8 cellular contexts compared by ENCODE assay signal in the genomic region with DNA sequence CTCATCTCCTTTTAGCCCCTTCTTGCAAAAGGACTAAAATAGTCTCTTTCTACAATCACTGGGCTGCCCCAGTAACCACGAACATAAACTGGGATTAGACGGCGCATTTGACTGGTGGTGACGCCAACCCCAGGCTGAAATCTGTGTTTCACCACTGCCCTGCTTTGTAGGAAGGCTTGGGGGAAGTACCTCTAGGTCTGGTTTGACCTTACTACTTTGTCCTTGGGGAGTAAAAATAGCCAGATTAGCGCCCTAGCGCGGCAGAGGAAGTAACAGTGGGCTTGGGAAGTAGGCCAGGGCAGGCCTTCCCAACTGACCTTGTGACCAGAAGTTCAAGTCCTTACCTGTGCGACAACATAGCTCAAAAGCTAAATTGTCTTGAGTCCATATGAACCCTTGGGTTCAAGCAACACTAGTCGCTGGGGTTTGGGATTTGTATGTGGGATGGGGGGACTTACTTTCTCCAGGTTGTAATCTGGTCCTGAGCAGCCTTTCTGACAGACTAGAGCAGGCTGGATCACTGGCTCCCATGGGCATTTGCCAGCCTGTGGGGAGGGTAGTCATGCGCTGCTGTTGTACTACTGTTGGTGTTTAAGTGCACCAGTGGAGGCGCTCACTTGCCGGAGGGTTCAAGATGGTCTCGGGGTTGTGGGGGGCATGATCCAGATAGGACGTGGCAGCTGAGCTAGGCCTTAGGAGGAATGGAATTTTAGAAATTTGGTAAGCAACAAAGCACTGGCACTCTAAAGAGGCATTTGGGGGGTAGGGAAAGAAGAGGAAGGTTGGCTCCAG. TPM values are rescaled to one million over a fixed set of nuclear protein-coding genes. Genes with fewer than 3 reads are reported as not detected.
DNase-seq lines count a peak whose midpoint lies in the region; ATAC-seq and TF ChIP-seq lines count a peak whose summit lies in the region.

No MANE protein-coding gene starts in this region.

- no peak overlapping the region for H3K4me3 ChIP-seq in NT2/D1 (ENCODE audit: insufficient read length, low read depth)
- peak overlapping the region in 2 of 4 donors; percentile 66 to 75 for H3K4me3 ChIP-seq in adrenal gland
- peak overlapping the region; percentile 36 to 99 (median 92) for H3K4me3 ChIP-seq in heart left ventricle

- TF ChIP-seq CTCF in adrenal gland (IDR thresholded peaks at IDR 0.05) (peak in 2 of 6 experiments; percentile 8 to 14), heart left ventricle (IDR thresholded peaks at IDR 0.05) (peak in 1 of 12 donors; percentile 9)

- peak overlapping the region; percentile 86 for H3K9ac ChIP-seq in NT2/D1 (ENCODE audit: insufficient read length, low read depth)

- H3K9me3 ChIP-seq in NT2/D1 (ENCODE audit: insufficient read depth, low read length) (no peaks in the 10 kb centered on the region), adrenal gland (replicated peaks in 1 of 3) (no peaks in the 10 kb centered on the region), heart left ventricle (no peaks in the 10 kb centered on the region)

- TF ChIP-seq POLR2A in adrenal gland (IDR thresholded peaks at IDR 0.05) (peak in 1 of 2 donors; percentile 9), heart left ventricle (IDR thresholded peaks at IDR 0.05) (no peak)

- peak; percentile 82 for DNase-seq in DMS 273 (lab: John Stamatoyannopoulos, UW; ENCODE audit: unreplicated experiment)
- peak; percentile 49 for DNase-seq in H4 (ENCODE audit: low spot score)
- DNase-seq in NT2/D1 (ENCODE audit: low read depth, low spot score): peak; percentile 40
- peak; percentile 60 to 82 (median 73) for DNase-seq in adrenal gland
- DNase-seq in heart left ventricle: peak in 4 of 5 donors; percentile 63 to 76 (median 69)
- DNase-seq in posterior cingulate gyrus: peak in 8 of 10 donors; percentile 34 to 90 (median 42)
- no peak for DNase-seq in NCI-H1436 (lab: John Stamatoyannopoulos, UW)

- H3K27ac ChIP-seq in adrenal gland (peak overlapping the region; percentile 35 to 98 (median 94)), heart left ventricle (peak overlapping the region; percentile 93 to 100 (median 99))

- intact Hi-C loops in adrenal gland (cut with DNase I) (no loop called here), heart left ventricle (cut with DNase I) (loop anchor here in 4 of 10 donors (1.0 to 5.0 kb wide), 3 partner anchors 16 to 63 kb away; a partner anchor contains a TSS), posterior cingulate gyrus (cut with DNase I) (loop anchor here (5.0 kb wide), 1 partner anchor 63 kb away; no protein-coding TSS in a partner anchor)

- H3K36me3 ChIP-seq in NT2/D1 (ENCODE audit: insufficient read depth, insufficient read length, low read length) (peaks cover 66% of the 10 kb centered on the region), adrenal gland (replicated peaks in 1 of 2) (peaks cover 0 to 42% of the 10 kb centered on the region in 2 donors), heart left ventricle (peaks cover 0 to 68% (median 53%) of the 10 kb centered on the region in 9 donors)

- 20 to 25% (median 22%) methylated on average over 9 to 14 of the region's 14 CpGs for WGBS in adrenal gland, 4 donors
- WGBS in heart left ventricle, 4 donors: 24 to 28% (median 26%) methylated on average over 14 of the region's 14 CpGs

- ATAC-seq in heart left ventricle (peak; percentile 38 to 76 (median 58)), GM19328 (IDR thresholded peaks at IDR 0.05; ENCODE audit: unreplicated experiment) (no peak)

- H3K4me1 ChIP-seq in NT2/D1 (ENCODE audit: insufficient read depth, insufficient read length) (peaks cover 5% of the 10 kb centered on the region), adrenal gland (replicated peaks in 1 of 2) (peaks cover 18 to 39% of the 10 kb centered on the region in 2 donors), heart left ventricle (peaks cover 0 to 61% (median 34%) of the 10 kb centered on the region in 12 donors)

- no peaks in the 10 kb centered on the region for H3K27me3 ChIP-seq in NT2/D1 (ENCODE audit: insufficient read depth, insufficient read length)
- H3K27me3 ChIP-seq in adrenal gland: no peaks in the 10 kb centered on the region
- no peaks in the 10 kb centered on the region for H3K27me3 ChIP-seq in heart left ventricle

RNA-seq across cellular contexts. Expression of a gene that starts 1.0 kb away (rescaled TPM):
- 7.6 and 8.9 TPM in 2 replicates for total RNA-seq in H4 (2014; rRNA removed; shearing (Covaris generic))
- total RNA-seq in adrenal gland (10 to 100 TPM; 30.5 to 60.5 (median 51.9) TPM), heart left ventricle (100 to 1,000 TPM in 3 of 9 donors, 10 to 100 TPM in 6; 39.2 to 151 (median 90.4) TPM)
- polyA plus RNA-seq in adrenal gland (10 to 100 TPM; 23.9 to 37.4 (median 29.9) TPM), heart left ventricle (10 to 100 TPM; 30.6 to 40.2 TPM)

RNA-seq across cellular contexts. Expression of a gene that starts 17.0 kb away (rescaled TPM):
- total RNA-seq in H4 (2014; rRNA removed; shearing (Covaris generic)): 135 and 140 TPM in 2 replicates
- total RNA-seq in adrenal gland (100 to 1,000 TPM; 125 to 177 (median 145) TPM), heart left ventricle (10 to 100 TPM; 69.8 to 92.9 (median 79.6) TPM)
- polyA plus RNA-seq in adrenal gland (100 to 1,000 TPM; 101 to 196 (median 127) TPM), heart left ventricle (100 to 1,000 TPM in 1 of 2 donors, 10 to 100 TPM in 1; 43.5 to 106 TPM)

RNA-seq across cellular contexts. Expression of a gene that starts 20.2 kb away (rescaled TPM):
- not detected in 2 replicates for total RNA-seq in H4 (2014; rRNA removed; shearing (Covaris generic))
- under 1 TPM in 3 of 8 donors, not detected in 5; 0.17 to 0.41 (median 0.27) TPM for total RNA-seq in adrenal gland
- not detected for polyA plus RNA-seq in adrenal gland
- total RNA-seq in heart left ventricle: 1 to 10 TPM in 8 of 9 donors, under 1 TPM in 1; 0.96 to 4.9 (median 2.4) TPM
- 1 to 10 TPM in 1 of 2 donors, under 1 TPM in 1; 0.08 to 1.1 TPM for polyA plus RNA-seq in heart left ventricle

RNA-seq across cellular contexts. Expression of a gene that starts 42.8 kb away (rescaled TPM):
- 2.6 and 4.6 TPM in 2 replicates for total RNA-seq in H4 (2014; rRNA removed; shearing (Covaris generic))
- total RNA-seq in adrenal gland (under 1 TPM in 3 of 8 donors, not detected in 5; 0.20 to 0.47 (median 0.41) TPM), heart left ventricle (under 1 TPM in 2 of 9 donors, not detected in 7; 0.35 to 0.91 TPM)
- polyA plus RNA-seq in adrenal gland (1 to 10 TPM in 1 of 3 donors, under 1 TPM in 2; 0.37 to 2.3 (median 0.61) TPM), heart left ventricle (under 1 TPM in 1 of 2 donors, not detected in 1; 0.12 TPM)

RNA-seq across cellular contexts. Expression of a gene that starts 57.3 kb away (rescaled TPM):
- not detected in 2 replicates for total RNA-seq in H4 (2014; rRNA removed; shearing (Covaris generic))
- total RNA-seq in adrenal gland: under 1 TPM in 1 of 8 donors, not detected in 7; 0.55 TPM
- polyA plus RNA-seq in adrenal gland: under 1 TPM in 1 of 3 donors, not detected in 2; 0.24 TPM
- 1 to 10 TPM in 3 of 9 donors, under 1 TPM in 1, not detected in 5; 0.87 to 8.3 (median 2.3) TPM for total RNA-seq in heart left ventricle
- 1 to 10 TPM in 1 of 2 donors, not detected in 1; 6.3 TPM for polyA plus RNA-seq in heart left ventricle
